8 cellular contexts compared by ENCODE assay signal in the genomic region with DNA sequence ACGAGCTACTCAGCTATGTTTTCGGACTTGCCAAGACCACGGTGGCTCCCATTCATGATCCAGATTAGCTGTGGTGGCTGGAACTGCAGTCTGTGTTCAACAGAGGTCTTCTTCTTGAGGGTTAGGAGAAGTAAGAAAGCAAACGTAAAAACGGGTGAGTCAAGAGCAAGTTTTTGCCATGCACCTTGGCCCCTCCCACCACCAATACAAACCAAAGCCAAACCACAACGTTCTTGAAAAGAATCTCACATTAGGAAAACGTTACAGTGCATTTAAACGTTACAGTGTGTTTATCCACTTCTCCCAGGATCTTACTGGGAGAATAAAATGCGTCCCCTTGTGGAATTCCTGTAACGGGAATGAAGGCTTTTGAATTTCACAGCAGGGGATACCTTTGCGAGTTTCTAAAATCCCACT. TPM values are rescaled to one million over a fixed set of nuclear protein-coding genes. Genes with fewer than 3 reads are reported as not detected.
A peak's percentile ranks its signal among the peaks of the same experiment; 100 is the strongest.
DNase-seq lines count a peak whose midpoint lies in the region; ATAC-seq and TF ChIP-seq lines count a peak whose summit lies in the region.

No MANE protein-coding gene starts in this region.

- peak overlapping the region; percentile 53; the same call in 1 of the 2 replicates for H3K56ac ChIP-seq in IMR-90 (ENCODE audit: extremely low read depth, insufficient read depth, low read length)

- H3K27me3 ChIP-seq in IMR-90 (ENCODE audit: control insufficient read depth, insufficient read depth, low read length) (no peaks in the 10 kb centered on the region), muscle layer of colon (ENCODE audit: control insufficient read depth in 1 of 2, insufficient read depth in 2 of 2, low read length in 2 of 2) (no peaks in the 10 kb centered on the region)

- H2AK9ac ChIP-seq in IMR-90 (replicated peaks; ENCODE audit: low read depth, low read length, poor library complexity), result no peak overlapping the region

- H2BK120ac ChIP-seq in IMR-90 (ENCODE audit: low read depth, low read length), result no peak overlapping the region

- no peak overlapping the region for H3K18ac ChIP-seq in IMR-90 (ENCODE audit: low read depth, low read length)

- H3K27ac ChIP-seq in IMR-90 (ENCODE audit: insufficient read depth, low read length), result peak overlapping the region; percentile 54; the same call in 1 of the 2 replicates
- H3K27ac ChIP-seq in muscle layer of colon (ENCODE audit: low read depth, low read length), result peak overlapping the region; percentile 67

- H2AFZ ChIP-seq in IMR-90 (replicated peaks; ENCODE audit: low read length, poor library complexity), result peak overlapping the region; percentile 100

- no peaks in the 10 kb centered on the region for H4K20me1 ChIP-seq in IMR-90 (ENCODE audit: insufficient read depth, low read length)

- TF ChIP-seq RAD21 in IMR-90 (IDR thresholded peaks at IDR 0.05; ENCODE audit: low read length), result no peak

- H3K36me3 ChIP-seq in IMR-90 (ENCODE audit: control insufficient read depth, insufficient read depth, low read length), result no peaks in the 10 kb centered on the region
- H3K36me3 ChIP-seq in muscle layer of colon (ENCODE audit: insufficient read depth, low read length), result no peaks in the 10 kb centered on the region

- H3K9me1 ChIP-seq in IMR-90 (ENCODE audit: insufficient read depth, low read length), result 0 out of 2 replicates have a peak, but pooled peaks cover 2% of the 10 kb centered on the region

- H4K91ac ChIP-seq in IMR-90 (ENCODE audit: insufficient read depth, low read depth, low read length), result no peak overlapping the region

- no peak for ATAC-seq in IMR-90 (ENCODE audit: low read depth)
- no peak for ATAC-seq in GM18517 (IDR thresholded peaks at IDR 0.05; ENCODE audit: unreplicated experiment)

- no peak overlapping the region for H2BK20ac ChIP-seq in IMR-90 (ENCODE audit: low read depth, low read length)

- peak overlapping the region; percentile 21 to 83; a peak in 2 of 4 replicates for H4K8ac ChIP-seq in IMR-90 (ENCODE audit: low read depth in 2 of 2, low read length in 2 of 2)

- peak overlapping the region; percentile 15 for H2BK5ac ChIP-seq in IMR-90 (ENCODE audit: low read depth, low read length, poor library complexity, severe bottlenecking)

- BruUV-seq in IMR-90 (replicated peaks; lab: Mats Ljungman, UMichigan), result TSS peak; percentile 45

- TF ChIP-seq POLR2A in IMR-90 (IDR thresholded peaks at IDR 0.05; ENCODE audit: low read depth, low read length), result no peak

- H3K9ac ChIP-seq in IMR-90 (ENCODE audit: low read depth, low read length) (peak overlapping the region; percentile 79), muscle layer of colon (ENCODE audit: low read length) (peak overlapping the region; percentile 94)

- peaks cover 5 to 13% of the 10 kb centered on the region in 2 experiments for H3K79me1 ChIP-seq in IMR-90 (ENCODE audit: low read depth in 1 of 2, low read length in 2 of 2)

- 0% methylated on average over 3 of the region's 11 CpGs; no CpG with 5 or more reads in 1 of the 2 experiments for WGBS in IMR-90 (ENCODE audit: extremely low coverage in 2 of 2, insufficient read length in 1 of 2), 2 experiments

- DNase-seq in AG10803 (ENCODE audit: low read depth), result peak; percentile 77
- DNase-seq in IMR-90, result peak; percentile 78
- DNase-seq in activated CD4-positive, alpha-beta T cell treated with anti-CD3 and anti-CD28 coated beads for 24 hours (ENCODE audit: low read depth in 2 of 2), result peak; percentile 39 to 48
- DNase-seq in dermis blood vessel endothelial cell, result peak; percentile 46
- DNase-seq in NCI-H2081 (lab: John Stamatoyannopoulos, UW), result no peak

- CTCF ChIA-PET in IMR-90 (lab: Yijun Ruan, JAX), result interaction anchor here (0.7 to 1.2 kb wide), 5 partner anchors 25 to 459 kb away, joined by 3 to 4 read pairs (median 3); no protein-coding TSS in a partner anchor

- no peak overlapping the region for H3K14ac ChIP-seq in IMR-90 (replicated peaks; ENCODE audit: low read depth, low read length)

- intact Hi-C loops in IMR-90 (cut with micrococcal nuclease), result loop anchor here (5.0 to 10.0 kb wide), 3 partner anchors 548 to 1361 kb away; a partner anchor contains a TSS

- H4K5ac ChIP-seq in IMR-90 (ENCODE audit: low read depth, low read length), result no peak overlapping the region

- TF ChIP-seq CTCF in AG10803 (conservative IDR thresholded peaks at IDR 0.05; ENCODE audit: low read length) (no peak; the same call in 1 of the 2 replicates), IMR-90 (conservative IDR thresholded peaks at IDR 0.05; ENCODE audit: low read depth, low read length) (peak; percentile 29; the same call in 1 of the 2 replicates)

- H3K9me3 ChIP-seq in IMR-90 (ENCODE audit: control insufficient read depth, insufficient read depth, low read length) (no peaks in the 10 kb centered on the region), muscle layer of colon (ENCODE audit: low read length) (no peaks in the 10 kb centered on the region)

- H3K4me3 ChIP-seq in AG10803 (ENCODE audit: low read length) (peak overlapping the region; percentile 95), IMR-90 (ENCODE audit: insufficient read depth, low read depth, low read length) (peak overlapping the region; percentile 75), muscle layer of colon (ENCODE audit: low read depth in 1 of 2, low read length in 2 of 2) (peak overlapping the region; percentile 84 to 95)

- peaks cover 3% of the 10 kb centered on the region; the same call in 1 of the 2 replicates for H3K4me1 ChIP-seq in IMR-90 (ENCODE audit: control insufficient read depth, insufficient read depth, low read length)
- peaks cover 6% of the 10 kb centered on the region for H3K4me1 ChIP-seq in muscle layer of colon (ENCODE audit: insufficient read depth, low read length)

- no peaks in the 10 kb centered on the region for H3K9me3 Mint-ChIP-seq in stimulated activated naive CD8-positive, alpha-beta T cell treated with anti-CD3 and anti-CD28 coated beads, Interleukin-15, Interleukin-2, amounts not matched to agents 100 ng/mL and 50 ng/mL, for 24 hours

- H3K4ac ChIP-seq in IMR-90 (ENCODE audit: low read depth, low read length), result 0 out of 2 replicates have a peak overlapping the region, but pooled peaks have one; percentile 84

- in situ Hi-C loops in IMR-90 (cut with MboI; ENCODE audit: low sequenced_read_pairs), result loop anchor here (10.0 kb wide), 1 partner anchor 458 kb away; no protein-coding TSS in a partner anchor

- peaks cover 51% of the 10 kb centered on the region for H3K4me1 Mint-ChIP-seq in stimulated activated naive CD8-positive, alpha-beta T cell treated with anti-CD3 and anti-CD28 coated beads, Interleukin-15, Interleukin-2, amounts not matched to agents 100 ng/mL and 50 ng/mL, for 24 hours (ENCODE audit: low read depth)

- peak overlapping the region; percentile 96 for H3K23ac ChIP-seq in IMR-90 (ENCODE audit: low read depth, low read length)

- H3K4me2 ChIP-seq in IMR-90 (ENCODE audit: low read depth, low read length), result peak overlapping the region; percentile 97

- H3K4me3 Mint-ChIP-seq in stimulated activated naive CD8-positive, alpha-beta T cell treated with anti-CD3 and anti-CD28 coated beads, Interleukin-15, Interleukin-2, amounts not matched to agents 100 ng/mL and 50 ng/mL, for 24 hours, result peak overlapping the region; percentile 96

- POLR2A ChIA-PET in IMR-90 (lab: Charles Lee; ENCODE audit: unreplicated experiment), result interaction anchor here (0.5 kb wide), 2 partner anchors 272 to 904 kb away, joined by 3 to 4 read pairs; no protein-coding TSS in a partner anchor

- no peaks in the 10 kb centered on the region for H3K27me3 Mint-ChIP-seq in stimulated activated naive CD8-positive, alpha-beta T cell treated with anti-CD3 and anti-CD28 coated beads, Interleukin-15, Interleukin-2, amounts not matched to agents 100 ng/mL and 50 ng/mL, for 24 hours

- H2BK15ac ChIP-seq in IMR-90 (ENCODE audit: low read depth, low read length), result no peak overlapping the region

- dilution Hi-C loops in IMR-90 (cut with HindIII; ENCODE audit: low sequenced_read_pairs, unreplicated experiment), result no loop called here

- peak overlapping the region; percentile 97 for H3K27ac Mint-ChIP-seq in stimulated activated naive CD8-positive, alpha-beta T cell treated with anti-CD3 and anti-CD28 coated beads, Interleukin-15, Interleukin-2, amounts not matched to agents 100 ng/mL and 50 ng/mL, for 24 hours

- H2AK5ac ChIP-seq in IMR-90 (ENCODE audit: low read depth, low read length), result no peak overlapping the region

- no peaks in the 10 kb centered on the region for H3K36me3 Mint-ChIP-seq in stimulated activated naive CD8-positive, alpha-beta T cell treated with anti-CD3 and anti-CD28 coated beads, Interleukin-15, Interleukin-2, amounts not matched to agents 100 ng/mL and 50 ng/mL, for 24 hours (ENCODE audit: low read depth)

TF ChIP-seq in IMR-90, 13 proteins besides CTCF, POLR2A, EP300 and RAD21 (continues in another document):
- TF ChIP-seq BHLHE40 (IDR thresholded peaks at IDR 0.05; ENCODE audit: low read depth, low read length) (no peak), RFX5 (IDR thresholded peaks at IDR 0.05; ENCODE audit: low read depth, low read length) (no peak), CEBPB (IDR thresholded peaks at IDR 0.05; ENCODE audit: low read depth, low read length) (no peak), FOS (IDR thresholded peaks at IDR 0.05; ENCODE audit: low read depth, low read length) (no peak), CHD1 (IDR thresholded peaks at IDR 0.05; ENCODE audit: low read depth, low read length) (no peak), RCOR1 (IDR thresholded peaks at IDR 0.05; ENCODE audit: insufficient replicate concordance, low read length) (no peak), MXI1 (IDR thresholded peaks at IDR 0.05; ENCODE audit: borderline replicate concordance, low read depth, low read length) (no peak), NFE2L2 (IDR thresholded peaks at IDR 0.05; ENCODE audit: low read depth, low read length) (no peak)
- TF ChIP-seq, protein P1, sequence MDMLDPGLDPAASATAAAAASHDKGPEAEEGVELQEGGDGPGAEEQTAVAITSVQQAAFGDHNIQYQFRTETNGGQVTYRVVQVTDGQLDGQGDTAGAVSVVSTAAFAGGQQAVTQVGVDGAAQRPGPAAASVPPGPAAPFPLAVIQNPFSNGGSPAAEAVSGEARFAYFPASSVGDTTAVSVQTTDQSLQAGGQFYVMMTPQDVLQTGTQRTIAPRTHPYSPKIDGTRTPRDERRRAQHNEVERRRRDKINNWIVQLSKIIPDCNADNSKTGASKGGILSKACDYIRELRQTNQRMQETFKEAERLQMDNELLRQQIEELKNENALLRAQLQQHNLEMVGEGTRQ (IDR thresholded peaks at IDR 0.05; ENCODE audit: low read depth, low read length), result no peak

RNA-seq across cellular contexts. Expression of a gene that starts 0.7 kb away (rescaled TPM):
- total RNA-seq in IMR-90 (2012; rRNA removed), result 0.18 and 0.28 TPM in 2 replicates
- 0.37 and 0.43 TPM in 2 replicates for polyA plus RNA-seq in IMR-90 (2012; rRNA removed)
- polyA plus RNA-seq in IMR-90 (2012; cell fraction: cytosol; rRNA removed), result 0.09 and 0.11 TPM in 2 replicates
- 0.11 and 0.61 TPM in 2 replicates for polyA plus RNA-seq in IMR-90 (2012; cell fraction: nucleus; rRNA removed; ENCODE audit: low replicate concordance)
- 0.34 and 0.42 TPM in 2 replicates for total RNA-seq in dermis blood vessel endothelial cell

RNA-seq across cellular contexts. Expression of a gene that starts 1.0 kb away (rescaled TPM):
- total RNA-seq in IMR-90 (2012; rRNA removed), result 2.3 and 3.3 TPM in 2 replicates
- polyA plus RNA-seq in IMR-90 (2012; rRNA removed), result 1.2 and 1.5 TPM in 2 replicates
- 0.30 and 0.50 TPM in 2 replicates for polyA plus RNA-seq in IMR-90 (2012; cell fraction: cytosol; rRNA removed)
- 0.17 and 1.8 TPM in 2 replicates for polyA plus RNA-seq in IMR-90 (2012; cell fraction: nucleus; rRNA removed; ENCODE audit: low replicate concordance)
- 3.2 and 8.8 TPM in 2 replicates for total RNA-seq in dermis blood vessel endothelial cell

Comparison
In these comparisons a context has a peak if more than half of its experiments do, and no peak if none do; other contexts are left out.
1. DNase-seq: peak in AG10803 (single experiment), IMR-90 (single experiment), activated CD4-positive, alpha-beta T cell treated with anti-CD3 and anti-CD28 coated beads for 24 hours (2 of 2) and dermis blood vessel endothelial cell (single experiment); none in NCI-H2081 (0 of 2).
2. Peak in every context shown above with its lines, with median percentiles within 50 percentile points of each other: H3K4me3 ChIP-seq.